ENCODE assay signal across 29 cellular contexts in genomic region chr5:11642398-11642797, GRCh38.
"Had no signal": no experiment of that assay in that cellular context is flagged by ENCODE, and none has a peak within 500 bp of the region (broad histone marks: within the 10 kb centered on the region; RNA-seq: fewer than 3 reads in every experiment).

No MANE protein-coding gene starts in this region.

- ATAC-seq: activated CD4-positive, alpha-beta T cell treated with anti-CD3 and anti-CD28 coated beads for 36 hours; activated CD4-positive, CD25-positive, alpha-beta regulatory T cell treated with anti-CD3 and anti-CD28 coated beads, Interleukin-2, amount 50 U/mL, for 24 hours; activated CD8-positive, alpha-beta T cell treated with anti-CD3 and anti-CD28 coated beads, Interleukin-2, amount 10 ng/mL, durations not matched to agents 7 days and 5 days; activated naive CD4-positive, alpha-beta T cell treated with anti-CD3 and anti-CD28 coated beads, Interleukin-2, amount 50 U/mL, for 72 hours; WTC11 had no signal

- H3K36me3 ChIP-seq: adrenal gland, MG63, SJCRH30 had no signal

- H3K27ac Mint-ChIP-seq: activated CD4-positive, alpha-beta T cell treated with anti-CD3 and anti-CD28 coated beads for 36 hours; activated CD4-positive, alpha-beta T cell treated with anti-CD3 and anti-CD28 coated beads, Interleukin-2, amount 10 ng/mL, durations not matched to agents 7 days and 5 days; activated CD8-positive, alpha-beta T cell treated with anti-CD3 and anti-CD28 coated beads, Interleukin-2, amount 10 ng/mL, durations not matched to agents 7 days and 5 days; activated naive CD4-positive, alpha-beta T cell treated with anti-CD3 and anti-CD28 coated beads for 36 hours; activated naive CD4-positive, alpha-beta T cell treated with anti-CD3 and anti-CD28 coated beads, Interleukin-2, amount 50 U/mL, for 72 hours; activated T-cell treated with anti-CD3 and anti-CD28 coated beads, Interleukin-2, amount 50 U/mL, for 24 hours; activated T-helper 2 cell treated with anti-CD3 and anti-CD28 coated beads, Interferon-gamma antibody, Interleukin-2, Interleukin-4, amounts not matched to agents 10 μg/mL and 5 μg/mL and 100 μg/mL, durations not matched to agents 14 hours and 24 hours and 36 hours; brain; WTC11 had no signal

- H3K4me1 Mint-ChIP-seq: activated CD4-positive, alpha-beta T cell treated with anti-CD3 and anti-CD28 coated beads for 36 hours; WTC11 had no signal

- H3K27me3 Mint-ChIP-seq: activated CD4-positive, alpha-beta T cell treated with anti-CD3 and anti-CD28 coated beads for 36 hours; activated CD4-positive, alpha-beta T cell treated with anti-CD3 and anti-CD28 coated beads, Interleukin-2, amount 10 ng/mL, durations not matched to agents 7 days and 5 days; activated T-cell treated with anti-CD3 and anti-CD28 coated beads, Interleukin-2, amount 50 U/mL, for 24 hours; brain had no signal

- DNase-seq: activated CD4-positive, alpha-beta T cell treated with anti-CD3 and anti-CD28 coated beads for 36 hours; activated CD4-positive, alpha-beta T cell treated with anti-CD3 and anti-CD28 coated beads, Interleukin-2, amount 10 ng/mL, durations not matched to agents 7 days and 5 days; activated CD4-positive, alpha-beta T cell treated with anti-CD3 and anti-CD28 coated beads, Interleukin-2, amount 50 U/mL, for 48 hours; activated CD8-positive, alpha-beta T cell treated with anti-CD3 and anti-CD28 coated beads, Interleukin-2, amount 10 ng/mL, durations not matched to agents 7 days and 5 days; activated gamma-delta T cell treated with Interleukin-2 at 50 U/mL for 16 hours; activated naive CD4-positive, alpha-beta T cell treated with anti-CD3 and anti-CD28 coated beads for 36 hours; activated T-cell treated with anti-CD3 and anti-CD28 coated beads, Interleukin-2, amount 50 U/mL, for 24 hours; adrenal gland; cerebellar nuclear complex; Karpas-422; MG63; NCI-H1092; NCI-H1436 treated with DMSO at 0.1 percent for 48 hours; NCI-H1694 treated with DMSO at 0.1 percent for 48 hours; NCI-H2029; NCI-H510A; NCI-H526; NCI-H748 treated with DMSO at 0.1 percent for 48 hours; Right ventricle myocardium superior; SJCRH30; T1000 had no signal

- H3K4me1 ChIP-seq: adrenal gland, SJCRH30 had no signal

- H3K4me3 Mint-ChIP-seq: activated CD4-positive, alpha-beta T cell treated with anti-CD3 and anti-CD28 coated beads for 36 hours; activated CD4-positive, alpha-beta T cell treated with anti-CD3 and anti-CD28 coated beads, Interleukin-2, amount 10 ng/mL, durations not matched to agents 7 days and 5 days; activated CD8-positive, alpha-beta T cell treated with anti-CD3 and anti-CD28 coated beads, Interleukin-2, amount 10 ng/mL, durations not matched to agents 7 days and 5 days; activated naive CD4-positive, alpha-beta T cell treated with anti-CD3 and anti-CD28 coated beads for 36 hours; activated T-cell treated with anti-CD3 and anti-CD28 coated beads, Interleukin-2, amount 50 U/mL, for 24 hours; brain; WTC11 had no signal

- H3K9me3 ChIP-seq: adrenal gland, MG63, SJCRH30 had no signal

- H3K9me3 Mint-ChIP-seq: activated CD4-positive, alpha-beta T cell treated with anti-CD3 and anti-CD28 coated beads, Interleukin-2, amount 10 ng/mL, durations not matched to agents 7 days and 5 days; activated naive CD4-positive, alpha-beta T cell treated with anti-CD3 and anti-CD28 coated beads, Interleukin-2, amount 50 U/mL, for 72 hours; activated T-helper 2 cell treated with anti-CD3 and anti-CD28 coated beads, Interferon-gamma antibody, Interleukin-2, Interleukin-4, amounts not matched to agents 10 μg/mL and 5 μg/mL and 100 μg/mL, durations not matched to agents 14 hours and 24 hours and 36 hours; WTC11 had no signal

- H3K27me3 ChIP-seq: adrenal gland, SJCRH30 had no signal

- H3K27ac ChIP-seq: adrenal gland, SJCRH30, SK-N-MC had no signal

- H3K36me3 Mint-ChIP-seq: activated naive CD4-positive, alpha-beta T cell treated with anti-CD3 and anti-CD28 coated beads, Interleukin-2, amount 50 U/mL, for 72 hours; WTC11 had no signal

- H3K4me3 ChIP-seq: adrenal gland, MG63, SJCRH30, SK-N-MC had no signal

- FAIRE-seq: bronchial epithelial cell, TTC549 had no signal
